Comparison of ENCODE assay signal across 13 cellular contexts in the genomic region with DNA sequence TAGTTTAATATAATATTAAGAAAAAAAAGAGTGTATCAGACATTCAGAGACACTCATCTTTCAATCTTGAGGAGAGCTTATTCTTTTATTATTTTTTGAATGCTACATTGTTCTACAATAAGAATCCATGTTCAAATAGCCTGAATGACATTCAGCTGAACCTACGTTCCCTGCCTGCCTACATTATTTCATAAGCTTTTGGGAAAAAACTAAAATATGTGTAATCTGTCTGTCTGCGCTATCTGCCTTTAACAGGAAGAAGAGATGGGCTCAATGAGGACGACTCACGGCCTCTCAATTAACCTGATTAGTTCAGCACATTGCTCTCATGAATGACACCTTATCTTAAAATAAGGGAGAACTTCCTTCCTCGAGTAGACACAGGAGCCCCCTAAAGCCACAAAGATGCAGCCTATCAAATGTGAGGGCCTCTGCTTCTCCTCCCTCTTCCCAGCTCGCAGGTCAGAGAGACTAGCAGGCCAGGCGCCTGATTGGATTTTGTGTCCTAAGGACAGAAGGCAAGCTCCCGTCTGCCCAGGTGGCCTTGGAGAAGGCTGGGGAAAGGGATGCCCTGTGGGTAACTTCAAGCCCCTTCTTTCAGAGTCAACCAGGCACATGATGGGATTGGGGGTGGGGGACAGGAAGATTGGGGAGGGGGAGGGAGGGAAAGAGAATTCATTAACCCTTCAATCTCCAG. TPM values are rescaled to one million over a fixed set of nuclear protein-coding genes. Genes with fewer than 3 reads are reported as not detected.
A peak's percentile ranks its signal among the peaks of the same experiment; 100 is the strongest.
DNase-seq lines count a peak whose midpoint lies in the region; ATAC-seq and TF ChIP-seq lines count a peak whose summit lies in the region.
"Had no signal": no experiment of that assay in that cellular context is flagged by ENCODE, and none has a peak within 500 bp of the region (broad histone marks: within the 10 kb centered on the region; RNA-seq: fewer than 3 reads in every experiment).

No MANE protein-coding gene starts in this region.

- DNase-seq in BE2C (peak; percentile 57), left ventricle myocardium inferior (no peak), retina (peak; percentile 51), NOMO-1 (lab: John Stamatoyannopoulos, UW; ENCODE audit: unreplicated experiment in 2 of 2) (no peak), Kasumi-1 (lab: John Stamatoyannopoulos, UW) (no peak), dedifferentiated amniotic fluid mesenchymal stem cell (ENCODE audit: extremely low spot score) (no peak)
- DNase-seq: activated naive CD4-positive, alpha-beta T cell treated with anti-CD3 and anti-CD28 coated beads, Interleukin-2, amount 50 U/mL, for 16 hours; CD4-positive, CD25-positive, alpha-beta regulatory T cell; midbrain; Peyer's patch; stimulated activated CD4-positive, alpha-beta T cell treated with anti-CD3 and anti-CD28 coated beads, Interleukin-4, amount 100 ng/mL, for 4 hours had no signal

- H3K4me1 ChIP-seq in BE2C (peaks cover 18% of the 10 kb centered on the region), left ventricle myocardium inferior (peaks cover 50% of the 10 kb centered on the region)
- H3K4me1 ChIP-seq: Peyer's patch had no signal

- no peaks in the 10 kb centered on the region for H3K36me3 ChIP-seq in BE2C
- no peaks in the 10 kb centered on the region for H3K36me3 ChIP-seq in left ventricle myocardium inferior
- H3K36me3 ChIP-seq: Peyer's patch had no signal

- peak; percentile 56 for ATAC-seq in SK-N-SH treated with all-trans-retinoic acid at 6 μM for 48 hours
- ATAC-seq in GM21526 (IDR thresholded peaks at IDR 0.05; ENCODE audit: low FRiP score, unreplicated experiment) = no peak

- no peak for TF ChIP-seq CTCF in BE2C (IDR thresholded peaks at IDR 0.05; ENCODE audit: low read depth, low read length)
- no peak for TF ChIP-seq CTCF in left ventricle myocardium inferior (IDR thresholded peaks at IDR 0.05; ENCODE audit: borderline replicate concordance)

- H3K4me3 ChIP-seq in BE2C (ENCODE audit: low read depth, low read length) = peak overlapping the region; percentile 49
- peak overlapping the region; percentile 49 for H3K4me3 ChIP-seq in left ventricle myocardium inferior
- H3K4me3 ChIP-seq: Peyer's patch had no signal

- H3K27me3 ChIP-seq in BE2C (no peaks in the 10 kb centered on the region), left ventricle myocardium inferior (ENCODE audit: low read depth) (no peaks in the 10 kb centered on the region)
- H3K27me3 ChIP-seq: Peyer's patch had no signal

- intact Hi-C loops in left ventricle myocardium inferior (cut with micrococcal nuclease) = no loop called here

- H3K9me3 ChIP-seq in BE2C = 0 out of 2 replicates have a peak, but pooled peaks cover 3% of the 10 kb centered on the region
- no peaks in the 10 kb centered on the region for H3K9me3 ChIP-seq in left ventricle myocardium inferior (replicated peaks)
- H3K9me3 ChIP-seq: Peyer's patch had no signal

- peak overlapping the region; percentile 83 for H3K27ac ChIP-seq in left ventricle myocardium inferior (replicated peaks)

TF ChIP-seq in SK-N-SH treated with all-trans-retinoic acid at 6 μM for 48 hours, 23 proteins besides CTCF, POLR2A, EP300 and RAD21:
- TF ChIP-seq TCF4 (CRISPR knock-in tag; IDR thresholded peaks at IDR 0.05; ENCODE audit: borderline replicate concordance) = no peak
- TF ChIP-seq, protein P1, sequence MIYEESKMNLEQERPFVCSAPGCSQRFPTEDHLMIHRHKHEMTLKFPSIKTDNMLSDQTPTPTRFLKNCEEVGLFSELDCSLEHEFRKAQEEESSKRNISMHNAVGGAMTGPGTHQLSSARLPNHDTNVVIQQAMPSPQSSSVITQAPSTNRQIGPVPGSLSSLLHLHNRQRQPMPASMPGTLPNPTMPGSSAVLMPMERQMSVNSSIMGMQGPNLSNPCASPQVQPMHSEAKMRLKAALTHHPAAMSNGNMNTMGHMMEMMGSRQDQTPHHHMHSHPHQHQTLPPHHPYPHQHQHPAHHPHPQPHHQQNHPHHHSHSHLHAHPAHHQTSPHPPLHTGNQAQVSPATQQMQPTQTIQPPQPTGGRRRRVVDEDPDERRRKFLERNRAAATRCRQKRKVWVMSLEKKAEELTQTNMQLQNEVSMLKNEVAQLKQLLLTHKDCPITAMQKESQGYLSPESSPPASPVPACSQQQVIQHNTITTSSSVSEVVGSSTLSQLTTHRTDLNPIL (CRISPR knock-in tag; IDR thresholded peaks at IDR 0.05; ENCODE audit: low read depth) = no peak
- no peak for TF ChIP-seq ZNF8 (CRISPR knock-in tag; IDR thresholded peaks at IDR 0.05)
- no peak for TF ChIP-seq ZFP3 (CRISPR knock-in tag; IDR thresholded peaks at IDR 0.05)
- TF ChIP-seq, protein P2, sequence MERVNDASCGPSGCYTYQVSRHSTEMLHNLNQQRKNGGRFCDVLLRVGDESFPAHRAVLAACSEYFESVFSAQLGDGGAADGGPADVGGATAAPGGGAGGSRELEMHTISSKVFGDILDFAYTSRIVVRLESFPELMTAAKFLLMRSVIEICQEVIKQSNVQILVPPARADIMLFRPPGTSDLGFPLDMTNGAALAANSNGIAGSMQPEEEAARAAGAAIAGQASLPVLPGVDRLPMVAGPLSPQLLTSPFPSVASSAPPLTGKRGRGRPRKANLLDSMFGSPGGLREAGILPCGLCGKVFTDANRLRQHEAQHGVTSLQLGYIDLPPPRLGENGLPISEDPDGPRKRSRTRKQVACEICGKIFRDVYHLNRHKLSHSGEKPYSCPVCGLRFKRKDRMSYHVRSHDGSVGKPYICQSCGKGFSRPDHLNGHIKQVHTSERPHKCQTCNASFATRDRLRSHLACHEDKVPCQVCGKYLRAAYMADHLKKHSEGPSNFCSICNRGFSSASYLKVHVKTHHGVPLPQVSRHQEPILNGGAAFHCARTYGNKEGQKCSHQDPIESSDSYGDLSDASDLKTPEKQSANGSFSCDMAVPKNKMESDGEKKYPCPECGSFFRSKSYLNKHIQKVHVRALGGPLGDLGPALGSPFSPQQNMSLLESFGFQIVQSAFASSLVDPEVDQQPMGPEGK (CRISPR knock-in tag; IDR thresholded peaks at IDR 0.05; ENCODE audit: borderline replicate concordance) = no peak
- no peak for TF ChIP-seq ZC3H10 (CRISPR knock-in tag; IDR thresholded peaks at IDR 0.05)
- TF ChIP-seq BACH2 (CRISPR knock-in tag; IDR thresholded peaks at IDR 0.05; ENCODE audit: borderline replicate concordance) = no peak
- no peak for TF ChIP-seq ZNF70 (CRISPR knock-in tag; IDR thresholded peaks at IDR 0.05)
- no peak for TF ChIP-seq OSR1 (CRISPR knock-in tag; IDR thresholded peaks at IDR 0.05)
- TF ChIP-seq PPARA (CRISPR knock-in tag; IDR thresholded peaks at IDR 0.05; ENCODE audit: borderline replicate concordance) = no peak
- TF ChIP-seq ZFP30 (CRISPR knock-in tag; IDR thresholded peaks at IDR 0.05) = no peak
- TF ChIP-seq ZNF565 (CRISPR knock-in tag; conservative IDR thresholded peaks at IDR 0.05; ENCODE audit: low read depth) = no peak
- TF ChIP-seq ISL1 (CRISPR knock-in tag; IDR thresholded peaks at IDR 0.05) = no peak
- no peak for TF ChIP-seq CSDC2 (CRISPR knock-in tag; IDR thresholded peaks at IDR 0.05)

RNA-seq across cellular contexts. Expression of gene EBF1, which starts 37.7 kb away (rescaled TPM):
- polyA plus RNA-seq in BE2C (2012; ENCODE audit: insufficient read depth, insufficient read length, low read depth) = 28.8 TPM
- total RNA-seq in left ventricle myocardium inferior = 10.4 TPM

Comparison
In these comparisons a context has a peak if more than half of its experiments do, and no peak if none do; other contexts are left out.
1. DNase-seq: peak in BE2C (single experiment) and retina (single experiment); none in left ventricle myocardium inferior (single experiment), NOMO-1 (0 of 2), Kasumi-1 (0 of 2) and dedifferentiated amniotic fluid mesenchymal stem cell (single experiment).